In the genomic region with DNA sequence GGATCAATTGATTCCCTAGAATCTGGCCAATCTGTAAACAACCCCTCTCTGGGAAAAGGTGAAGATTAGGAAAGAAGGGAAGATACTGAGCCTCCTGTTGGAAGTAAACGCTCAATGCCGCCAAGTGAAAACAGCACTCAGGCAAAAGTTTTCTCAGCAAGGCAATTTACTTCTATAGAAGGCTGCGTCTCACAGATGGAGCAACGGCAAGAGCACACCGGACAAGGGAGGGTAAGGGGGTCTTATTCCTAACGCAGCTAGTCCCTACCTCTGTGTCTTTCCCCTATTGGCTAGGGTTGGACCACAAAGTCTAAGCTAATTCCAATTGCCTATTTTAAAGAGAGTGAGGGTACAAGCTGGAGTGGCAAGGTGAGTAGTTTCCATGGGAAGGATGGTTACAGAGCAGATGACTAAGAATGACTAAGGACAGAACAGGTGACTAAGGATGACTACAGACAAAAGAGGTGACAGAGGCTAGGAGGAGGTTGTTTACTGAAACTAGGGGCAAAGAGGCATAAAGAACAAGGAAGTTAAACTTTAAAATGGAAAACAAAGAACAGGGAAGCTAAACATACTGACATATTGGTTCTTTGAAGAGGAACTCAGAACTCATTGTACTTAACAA, we compare ENCODE assay signal across 18 cellular contexts. TPM values are rescaled to one million over a fixed set of nuclear protein-coding genes. Genes with fewer than 3 reads are reported as not detected.
DNase-seq lines count a peak whose midpoint lies in the region; ATAC-seq, FAIRE-seq and TF ChIP-seq lines count a peak whose summit lies in the region.
"Had no signal": no experiment of that assay in that cellular context is flagged by ENCODE, and none has a peak within 500 bp of the region (broad histone marks: within the 10 kb centered on the region; RNA-seq: fewer than 3 reads in every experiment).

No MANE protein-coding gene starts in this region.

- H2AFZ ChIP-seq in keratinocyte (ENCODE audit: control insufficient read depth, low read length), result no peak overlapping the region

- POLR2A ChIA-PET in A549 (lab: Yijun Ruan, JAX), result no interaction called here

- TF ChIP-seq CTCF in A549 (IDR thresholded peaks at IDR 0.05) (no peak), keratinocyte (optimal IDR thresholded peaks at IDR 0.05 in 1 of 3, IDR thresholded peaks at IDR 0.05 in 1 of 3, conservative IDR thresholded peaks at IDR 0.05 in 1 of 3; ENCODE audit: extremely low read depth in 1 of 3, insufficient read depth in 2 of 3, low read length in 3 of 3) (no peak)

- peaks cover 2% of the 10 kb centered on the region for H3K36me3 Mint-ChIP-seq in activated T-helper 17 cell treated with anti-CD3 and anti-CD28 coated beads, Interleukin-2, amount 50 U/mL, for 72 hours (ENCODE audit: low read depth)
- peaks cover 3% of the 10 kb centered on the region for H3K36me3 Mint-ChIP-seq in effector memory CD8-positive, alpha-beta T cell (ENCODE audit: insufficient read depth)

- H3K4me3 ChIP-seq in A549 (no peak overlapping the region), keratinocyte (ENCODE audit: control insufficient read depth in 2 of 3, extremely low read depth in 1 of 3, insufficient read depth in 2 of 3, low read depth in 1 of 3, low read length in 3 of 3) (no peak overlapping the region)
- H3K4me3 ChIP-seq: cardiac muscle cell, mucosa of descending colon, right lobe of liver had no signal

- H3K4me3 Mint-ChIP-seq in activated T-helper 17 cell treated with anti-CD3 and anti-CD28 coated beads, Interleukin-2, amount 50 U/mL, for 72 hours, result peak overlapping the region; percentile 21
- H3K4me3 Mint-ChIP-seq in effector memory CD8-positive, alpha-beta T cell, result no peak overlapping the region
- H3K4me3 Mint-ChIP-seq: activated CD8-positive, alpha-beta memory T cell treated with anti-CD3 and anti-CD28 coated beads, Interleukin-2, amount 10 ng/mL, durations not matched to agents 7 days and 5 days; T-helper 2 cell treated with Interferon-gamma antibody and Interleukin-4, amounts not matched to agents 5 μg/mL and 100 μg/mL, for 36 hours had no signal

- H3K27ac ChIP-seq in A549 (no peak overlapping the region), keratinocyte (ENCODE audit: control insufficient read depth, insufficient read depth, low read length) (peak overlapping the region; percentile 3)
- H3K27ac ChIP-seq: cardiac muscle cell, right lobe of liver had no signal

- H3K27me3 Mint-ChIP-seq in activated T-helper 17 cell treated with anti-CD3 and anti-CD28 coated beads, Interleukin-2, amount 50 U/mL, for 72 hours, result no peaks in the 10 kb centered on the region
- H3K27me3 Mint-ChIP-seq in effector memory CD8-positive, alpha-beta T cell, result peaks cover 0 to 26% of the 10 kb centered on the region in 2 donors
- H3K27me3 Mint-ChIP-seq: IgD-negative memory B cell had no signal

- no peaks in the 10 kb centered on the region for H3K9me1 ChIP-seq in keratinocyte (ENCODE audit: control insufficient read depth, extremely low read depth, insufficient read depth, low read length)

- peaks cover 9% of the 10 kb centered on the region for H3K27me3 ChIP-seq in keratinocyte (ENCODE audit: control insufficient read depth, extremely low read depth, insufficient read depth, low read length)
- H3K27me3 ChIP-seq: right lobe of liver had no signal

- no peaks in the 10 kb centered on the region for H3K36me3 ChIP-seq in keratinocyte (ENCODE audit: control insufficient read depth in 2 of 2, extremely low read depth in 1 of 2, insufficient read depth in 2 of 2, low read length in 2 of 2)
- H3K36me3 ChIP-seq: cardiac muscle cell, right lobe of liver had no signal

- no peaks in the 10 kb centered on the region for H3K9me3 Mint-ChIP-seq in activated T-helper 17 cell treated with anti-CD3 and anti-CD28 coated beads, Interleukin-2, amount 50 U/mL, for 72 hours
- no peaks in the 10 kb centered on the region for H3K9me3 Mint-ChIP-seq in effector memory CD8-positive, alpha-beta T cell

- TF ChIP-seq EP300 in A549 (IDR thresholded peaks at IDR 0.05), result no peak

- H3K27ac Mint-ChIP-seq in activated T-helper 17 cell treated with anti-CD3 and anti-CD28 coated beads, Interleukin-2, amount 50 U/mL, for 72 hours, result peak overlapping the region; percentile 74
- no peak overlapping the region for H3K27ac Mint-ChIP-seq in effector memory CD8-positive, alpha-beta T cell
- H3K27ac Mint-ChIP-seq: activated CD8-positive, alpha-beta memory T cell treated with anti-CD3 and anti-CD28 coated beads, Interleukin-2, amount 10 ng/mL, durations not matched to agents 7 days and 5 days; T-helper 2 cell treated with Interferon-gamma antibody and Interleukin-4, amounts not matched to agents 5 μg/mL and 100 μg/mL, for 36 hours had no signal

- no peak overlapping the region for H3K9ac ChIP-seq in keratinocyte (ENCODE audit: control insufficient read depth, extremely low read depth, insufficient read depth, low read length)

- CTCF ChIA-PET in A549 (lab: Yijun Ruan, JAX), result interaction anchor here (1.0 to 1.4 kb wide), 2 partner anchors 10 to 34 kb away, joined by 3 read pairs; no protein-coding TSS in a partner anchor

- H3K9me3 ChIP-seq in A549 (peaks cover 14% of the 10 kb centered on the region), keratinocyte (ENCODE audit: control insufficient read depth, low read depth, low read length) (peaks cover 5% of the 10 kb centered on the region)
- H3K9me3 ChIP-seq: mucosa of descending colon, right lobe of liver had no signal

- dilution Hi-C loops in keratinocyte (cut with MboI; ENCODE audit: extremely low pct_ligation_motif_present, low sequenced_read_pairs), result no loop called here

- H3K4me2 ChIP-seq in A549 (no peak overlapping the region), keratinocyte (ENCODE audit: control insufficient read depth, extremely low read depth, insufficient read depth, low read depth, low read length) (no peak overlapping the region)

- H4K20me1 ChIP-seq in keratinocyte (ENCODE audit: control insufficient read depth, extremely low read depth, insufficient read depth, low read length), result no peaks in the 10 kb centered on the region

- peaks cover 13% of the 10 kb centered on the region for H3K4me1 Mint-ChIP-seq in activated T-helper 17 cell treated with anti-CD3 and anti-CD28 coated beads, Interleukin-2, amount 50 U/mL, for 72 hours
- H3K4me1 Mint-ChIP-seq in effector memory CD8-positive, alpha-beta T cell (ENCODE audit: low read depth in 2 of 2), result peaks cover 7 to 8% of the 10 kb centered on the region in 2 donors

- TF ChIP-seq POLR2A in A549 (IDR thresholded peaks at IDR 0.05; ENCODE audit: low read length), result no peak
- no peak for TF ChIP-seq POLR2A in GM12892 (IDR thresholded peaks at IDR 0.05; ENCODE audit: low read depth, low read length)

- WGBS in A549 (ENCODE audit: missing lambda C conversion rate), result 83% methylated on average over 6 of the region's 6 CpGs

- H3K79me2 ChIP-seq in keratinocyte (ENCODE audit: control insufficient read depth, insufficient read depth, low read length), result no peaks in the 10 kb centered on the region

- FAIRE-seq in A549 (lab: Jason Lieb, UNC) (peak; percentile 49), GM12892 (lab: Jason Lieb, UNC) (peak; percentile 36), keratinocyte (lab: Jason Lieb, UNC) (peak; percentile 64)

- no peak for TF ChIP-seq RAD21 in A549 (conservative IDR thresholded peaks at IDR 0.05 in 1 of 2, IDR thresholded peaks at IDR 0.05 in 1 of 2)

- H3K4me1 ChIP-seq in A549 (peaks cover 4% of the 10 kb centered on the region; the same call in 1 of the 3 replicates), keratinocyte (ENCODE audit: control insufficient read depth, extremely low read depth, insufficient read depth, low read length) (peaks cover 5% of the 10 kb centered on the region)

- ATAC-seq in A549 (no peak), GM18511 (IDR thresholded peaks at IDR 0.05; ENCODE audit: unreplicated experiment) (no peak)
- ATAC-seq in activated T-helper 17 cell treated with anti-CD3 and anti-CD28 coated beads, Interleukin-2, amount 50 U/mL, for 72 hours (replicated peaks), result peak; percentile 86
- ATAC-seq in effector memory CD8-positive, alpha-beta T cell (replicated peaks), result no peak
- ATAC-seq: activated CD8-positive, alpha-beta memory T cell treated with anti-CD3 and anti-CD28 coated beads, Interleukin-2, amount 10 ng/mL, durations not matched to agents 7 days and 5 days; mucosa of descending colon had no signal

- DNase-seq in A549 (ENCODE audit: low read depth in 1 of 2, low spot score in 1 of 2), result peak in 1 of 2 experiments; percentile 29
- no peak for DNase-seq in GM12892 (ENCODE audit: insufficient read length)
- no peak for DNase-seq in keratinocyte (ENCODE audit: low read depth, low spot score)
- DNase-seq in GM19238 (ENCODE audit: insufficient read length, low spot score), result no peak
- DNase-seq in effector memory CD8-positive, alpha-beta T cell, result no peak
- no peak for DNase-seq in pons (ENCODE audit: low spot score)
- DNase-seq: activated CD4-positive, CD25-positive, alpha-beta regulatory T cell; activated CD8-positive, alpha-beta memory T cell treated with anti-CD3 and anti-CD28 coated beads, Interleukin-2, amount 10 ng/mL, durations not matched to agents 7 days and 5 days; mucosa of descending colon; NCI-H524 treated with DMSO at 0.1 percent for 48 hours; occipital lobe; right lobe of liver; substantia nigra had no signal

RNA-seq across cellular contexts. Expression of a gene that starts 5.6 kb away (rescaled TPM):
- 2.0 TPM in 2 replicates for polyA plus RNA-seq in A549 (2011; rRNA removed)
- polyA plus RNA-seq in A549 (2012; cell fraction: cytosol; rRNA removed), result 0.93 and 1.2 TPM in 2 replicates
- 0.83 and 0.86 TPM in 2 replicates for polyA plus RNA-seq in A549 (2012; cell fraction: nucleus; rRNA removed)
- 1.3 to 1.7 TPM (median 1.3 TPM) in 3 replicates for polyA plus RNA-seq in A549 (2017; fragmentation: RNase III; extraction: RNeasy Plus Mini Kit Qiagen cat#74134 plus additional on column Dnase treatment)
- 1.3 and 2.0 TPM in 2 replicates for polyA minus RNA-seq in A549 (2011; rRNA and poly(A)+ RNA removed)
- polyA plus RNA-seq in GM12892 (2012; ENCODE audit: missing spikeins), result 9.6 TPM
- total RNA-seq in activated T-helper 17 cell treated with anti-CD3 and anti-CD28 coated beads, Interleukin-2, amount 50 U/mL, for 72 hours, result 1 to 10 TPM; 4.7 to 8.0 TPM
- polyA plus RNA-seq in keratinocyte, result 0.50 to 0.85 TPM (median 0.59 TPM) in 3 replicates
- 1.9 TPM for polyA plus RNA-seq in keratinocyte (2011; ENCODE audit: low read depth)
- polyA plus RNA-seq in keratinocyte (2011; cell fraction: cytosol; rRNA removed), result 0.90 and 1.4 TPM in 2 replicates
- 0.71 and 1.0 TPM in 2 replicates for polyA plus RNA-seq in keratinocyte (2011; cell fraction: nucleus; rRNA removed)
- 0.69 and 2.9 TPM in 2 replicates for polyA plus RNA-seq in keratinocyte (2012; ENCODE audit: low replicate concordance)
- 0.43 to 0.98 TPM (median 0.58 TPM) in 3 replicates for polyA minus RNA-seq in keratinocyte
- 0.38 TPM for polyA minus RNA-seq in keratinocyte (2011; cell fraction: cytosol; rRNA and poly(A)+ RNA removed)
- 0.54 and 0.74 TPM in 2 replicates for polyA minus RNA-seq in keratinocyte (2011; cell fraction: nucleus; rRNA and poly(A)+ RNA removed)

RNA-seq across cellular contexts. Expression of a gene that starts 35.6 kb away (rescaled TPM):
- polyA plus RNA-seq in A549 (2011; rRNA removed) (74.6 and 85.5 TPM in 2 replicates), A549 (2017; fragmentation: RNase III; extraction: RNeasy Plus Mini Kit Qiagen cat#74134 plus additional on column Dnase treatment) (45.1 to 53.7 TPM (median 47.5 TPM) in 3 replicates), keratinocyte (36.9 to 52.6 TPM (median 40.0 TPM) in 3 replicates)
- polyA plus RNA-seq in A549 (2012; cell fraction: cytosol; rRNA removed), result 20.3 and 24.8 TPM in 2 replicates
- polyA plus RNA-seq in A549 (2012; cell fraction: nucleus; rRNA removed), result 12.0 and 19.3 TPM in 2 replicates
- 27.2 TPM in 2 replicates for polyA minus RNA-seq in A549 (2011; rRNA and poly(A)+ RNA removed)
- polyA plus RNA-seq in GM12892 (2012; ENCODE audit: missing spikeins), result 47.6 TPM
- 10 to 100 TPM; 61.9 to 67.1 TPM for total RNA-seq in activated T-helper 17 cell treated with anti-CD3 and anti-CD28 coated beads, Interleukin-2, amount 50 U/mL, for 72 hours
- 18.2 TPM for polyA plus RNA-seq in keratinocyte (2011; ENCODE audit: low read depth)
- polyA plus RNA-seq in keratinocyte (2011; cell fraction: cytosol; rRNA removed), result 26.0 and 64.8 TPM in 2 replicates
- polyA plus RNA-seq in keratinocyte (2011; cell fraction: nucleus; rRNA removed), result 39.4 and 58.8 TPM in 2 replicates
- polyA plus RNA-seq in keratinocyte (2012; ENCODE audit: low replicate concordance), result 26.0 and 32.3 TPM in 2 replicates
- polyA minus RNA-seq in keratinocyte, result 6.2 to 50.8 TPM (median 44.2 TPM) in 3 replicates
- 11.1 TPM for polyA minus RNA-seq in keratinocyte (2011; cell fraction: cytosol; rRNA and poly(A)+ RNA removed)
- polyA minus RNA-seq in keratinocyte (2011; cell fraction: nucleus; rRNA and poly(A)+ RNA removed), result 19.5 and 37.3 TPM in 2 replicates
